ENCODE assay signal across 29 cellular contexts in the genomic region with DNA sequence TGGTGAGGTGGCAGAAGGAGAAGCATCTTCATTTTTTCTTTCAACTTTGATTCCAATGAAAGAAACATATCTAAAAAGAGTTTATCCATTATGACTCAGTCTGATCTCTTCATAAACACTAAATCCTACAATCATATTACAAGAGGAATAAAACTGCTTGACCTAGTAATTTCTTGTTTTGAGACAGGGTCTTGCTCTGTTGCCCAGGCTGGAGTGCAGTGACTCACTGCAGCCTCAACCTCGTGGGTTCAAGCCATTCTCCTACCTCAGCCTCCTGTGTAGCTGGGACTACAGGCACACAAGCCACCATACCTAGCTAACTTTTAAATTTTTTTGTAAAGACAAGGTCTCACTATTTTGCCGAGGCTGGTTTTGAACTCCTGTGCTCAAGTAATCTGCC.
"Had no signal": no experiment of that assay in that cellular context is flagged by ENCODE, and none has a peak within 500 bp of the region (broad histone marks: within the 10 kb centered on the region; RNA-seq: fewer than 3 reads in every experiment).

No MANE protein-coding gene starts in this region.

- H3K9me3 Mint-ChIP-seq: activated B cell treated with CpG ODN at 0.5 μM for 24 hours; activated naive CD4-positive, alpha-beta T cell treated with anti-CD3 and anti-CD28 coated beads, Interleukin-2, amount 10 ng/mL, durations not matched to agents 7 days and 5 days; activated naive CD4-positive, alpha-beta T cell treated with anti-CD3 and anti-CD28 coated beads, Interleukin-2, amount 50 U/mL, for 72 hours; activated T-cell treated with anti-CD3 and anti-CD28 coated beads, Interleukin-2, amount 50 U/mL, for 24 hours; activated T-cell treated with anti-CD3 and anti-CD28 coated beads, Interleukin-2, amount 50 U/mL, for 72 hours; T-helper 2 cell treated with Interferon-gamma antibody and Interleukin-4, amounts not matched to agents 5 μg/mL and 100 μg/mL, for 36 hours had no signal

- H3K27me3 ChIP-seq: ascending aorta, breast epithelium, colonic mucosa had no signal

- H3K4me3 ChIP-seq: ascending aorta, breast epithelium, cardiac muscle cell, colonic mucosa had no signal

- H3K36me3 ChIP-seq: ascending aorta, breast epithelium, cardiac muscle cell, colonic mucosa, WERI-Rb-1 had no signal

- DNase-seq: activated B cell treated with CpG ODN at 0.5 μM for 24 hours; activated CD4-positive, alpha-beta T cell treated with anti-CD3 and anti-CD28 coated beads for 48 hours; activated CD4-positive, alpha-beta T cell treated with anti-CD3 and anti-CD28 coated beads, Interleukin-2, amount 50 U/mL, for 1 hour; activated CD4-positive, alpha-beta T cell treated with anti-CD3 and anti-CD28 coated beads, Interleukin-2, amount 50 U/mL, for 48 hours; activated CD8-positive, alpha-beta memory T cell treated with anti-CD3 and anti-CD28 coated beads, Interleukin-2, amount 50 U/mL, for 48 hours; activated gamma-delta T cell; activated naive CD4-positive, alpha-beta T cell; activated naive CD4-positive, alpha-beta T cell treated with anti-CD3 and anti-CD28 coated beads, Interleukin-2, amount 10 ng/mL, durations not matched to agents 7 days and 5 days; activated naive CD8-positive, alpha-beta T cell treated with anti-CD3 and anti-CD28 coated beads, Interleukin-2, amount 10 ng/mL, durations not matched to agents 7 days and 5 days; activated T-cell treated with anti-CD3 and anti-CD28 coated beads for 4 hours; activated T-cell treated with anti-CD3 and anti-CD28 coated beads, Interleukin-2, amount 50 U/mL, for 24 hours; activated T-cell treated with anti-CD3 and anti-CD28 coated beads, Interleukin-2, amount 50 U/mL, for 72 hours; central memory CD4-positive, alpha-beta T cell; cerebellar nuclear complex; colonic mucosa; effector CD8-positive, alpha-beta T cell; foreskin keratinocyte; T-helper 1 cell; T-helper 17 cell; T1000; WERI-Rb-1 had no signal

- H3K27ac Mint-ChIP-seq: activated B cell treated with CpG ODN at 0.5 μM for 24 hours; activated naive CD4-positive, alpha-beta T cell treated with anti-CD3 and anti-CD28 coated beads, Interleukin-2, amount 10 ng/mL, durations not matched to agents 7 days and 5 days; activated naive CD8-positive, alpha-beta T cell treated with anti-CD3 and anti-CD28 coated beads, Interleukin-2, amount 10 ng/mL, durations not matched to agents 7 days and 5 days; activated T-cell treated with anti-CD3 and anti-CD28 coated beads, Interleukin-2, amount 50 U/mL, for 24 hours; activated T-cell treated with anti-CD3 and anti-CD28 coated beads, Interleukin-2, amount 50 U/mL, for 72 hours; brain; T-helper 17 cell; T-helper 2 cell treated with Interferon-gamma antibody and Interleukin-4, amounts not matched to agents 5 μg/mL and 100 μg/mL, for 36 hours had no signal

- H3K4me1 Mint-ChIP-seq: T-helper 17 cell had no signal

- H3K27me3 Mint-ChIP-seq: activated B cell treated with CpG ODN at 0.5 μM for 24 hours had no signal

- H3K9me3 ChIP-seq: ascending aorta, breast epithelium, colonic mucosa had no signal

- H3K36me3 Mint-ChIP-seq: activated naive CD4-positive, alpha-beta T cell treated with anti-CD3 and anti-CD28 coated beads, Interleukin-2, amount 10 ng/mL, durations not matched to agents 7 days and 5 days; activated naive CD4-positive, alpha-beta T cell treated with anti-CD3 and anti-CD28 coated beads, Interleukin-2, amount 50 U/mL, for 72 hours; activated naive CD8-positive, alpha-beta T cell treated with anti-CD3 and anti-CD28 coated beads, Interleukin-2, amount 10 ng/mL, durations not matched to agents 7 days and 5 days; brain had no signal

- H3K27ac ChIP-seq: ascending aorta, breast epithelium, cardiac muscle cell, colonic mucosa, epithelial cell of prostate, foreskin keratinocyte, WERI-Rb-1 had no signal

- H3K4me1 ChIP-seq: ascending aorta, breast epithelium, colonic mucosa, foreskin keratinocyte had no signal

- ATAC-seq: activated CD4-positive, CD25-positive, alpha-beta regulatory T cell treated with anti-CD3 and anti-CD28 coated beads, Interleukin-2, amount 50 U/mL, for 24 hours; activated T-cell treated with anti-CD3 and anti-CD28 coated beads, Interleukin-2, amount 50 U/mL, for 72 hours; foreskin keratinocyte; T-helper 17 cell had no signal

- H3K4me3 Mint-ChIP-seq: activated B cell treated with CpG ODN at 0.5 μM for 24 hours; activated naive CD4-positive, alpha-beta T cell treated with anti-CD3 and anti-CD28 coated beads, Interleukin-2, amount 10 ng/mL, durations not matched to agents 7 days and 5 days; activated naive CD8-positive, alpha-beta T cell treated with anti-CD3 and anti-CD28 coated beads, Interleukin-2, amount 10 ng/mL, durations not matched to agents 7 days and 5 days; activated T-cell treated with anti-CD3 and anti-CD28 coated beads, Interleukin-2, amount 50 U/mL, for 24 hours; activated T-cell treated with anti-CD3 and anti-CD28 coated beads, Interleukin-2, amount 50 U/mL, for 72 hours; brain; T-helper 17 cell; T-helper 2 cell treated with Interferon-gamma antibody and Interleukin-4, amounts not matched to agents 5 μg/mL and 100 μg/mL, for 36 hours had no signal
